In genomic region chr11:118325283-118325682, GRCh38 we compare ENCODE assay signal across 28 cellular contexts. TPM values are rescaled to one million over a fixed set of nuclear protein-coding genes. Genes with fewer than 3 reads are reported as not detected.
A peak's percentile ranks its signal among the peaks of the same experiment; 100 is the strongest.
DNase-seq lines count a peak whose midpoint lies in the region; ATAC-seq and TF ChIP-seq lines count a peak whose summit lies in the region.
"Had no signal": no experiment of that assay in that cellular context is flagged by ENCODE, and none has a peak within 500 bp of the region (broad histone marks: within the 10 kb centered on the region; RNA-seq: fewer than 3 reads in every experiment).

No MANE protein-coding gene starts in this region.

- CTCF ChIA-PET in CD8-positive, alpha-beta T cell (lab: Charles Lee): interaction anchor here (0.7 kb wide), 1 partner anchor 120 kb away, joined by 3 read pairs; no protein-coding TSS in a partner anchor
- CTCF ChIA-PET in naive thymus-derived CD4-positive, alpha-beta T cell (lab: Charles Lee): interaction anchor here (0.6 kb wide), 1 partner anchor 13 kb away, joined by 5 read pairs; no protein-coding TSS in a partner anchor

- H3K27me3 Mint-ChIP-seq in activated naive CD8-positive, alpha-beta T cell: no peaks in the 10 kb centered on the region
- H3K27me3 Mint-ChIP-seq in activated naive CD8-positive, alpha-beta T cell treated with anti-CD3 and anti-CD28 coated beads, Interleukin-2, amount 50 U/mL, for 24 hours: no peaks in the 10 kb centered on the region
- H3K27me3 Mint-ChIP-seq in CD8-positive, alpha-beta T cell (ENCODE audit: low read depth): no peaks in the 10 kb centered on the region
- H3K27me3 Mint-ChIP-seq in naive thymus-derived CD4-positive, alpha-beta T cell: no peaks in the 10 kb centered on the region
- H3K27me3 Mint-ChIP-seq: CD4-positive, alpha-beta T cell; CD8-positive, alpha-beta memory T cell had no signal

- no peaks in the 10 kb centered on the region for H3K9me3 Mint-ChIP-seq in activated naive CD8-positive, alpha-beta T cell (ENCODE audit: low read depth)
- no peaks in the 10 kb centered on the region for H3K9me3 Mint-ChIP-seq in activated naive CD8-positive, alpha-beta T cell treated with anti-CD3 and anti-CD28 coated beads, Interleukin-2, amount 50 U/mL, for 24 hours
- no peaks in the 10 kb centered on the region for H3K9me3 Mint-ChIP-seq in CD8-positive, alpha-beta T cell
- H3K9me3 Mint-ChIP-seq in naive thymus-derived CD4-positive, alpha-beta T cell: peaks cover 0 to 6% (median 0%) of the 10 kb centered on the region in 11 donors
- H3K9me3 Mint-ChIP-seq: CD4-positive, alpha-beta T cell; CD8-positive, alpha-beta memory T cell had no signal

- no peaks in the 10 kb centered on the region for H3K36me3 ChIP-seq in CD8-positive, alpha-beta T cell (ENCODE audit: insufficient read depth, low read length)
- H3K36me3 ChIP-seq in naive thymus-derived CD4-positive, alpha-beta T cell (ENCODE audit: control insufficient read depth in 2 of 3, insufficient read depth in 3 of 3, low read length in 3 of 3): no peaks in the 10 kb centered on the region
- H3K36me3 ChIP-seq: BE2C, BLaER1 had no signal

- intact Hi-C loops in CD8-positive, alpha-beta T cell (cut with DNase I, micrococcal nuclease): no loop called here
- intact Hi-C loops in naive thymus-derived CD4-positive, alpha-beta T cell (cut with micrococcal nuclease): no loop called here

- H3K36me3 Mint-ChIP-seq in activated naive CD8-positive, alpha-beta T cell: peaks cover 21% of the 10 kb centered on the region
- peaks cover 6% of the 10 kb centered on the region for H3K36me3 Mint-ChIP-seq in activated naive CD8-positive, alpha-beta T cell treated with anti-CD3 and anti-CD28 coated beads, Interleukin-2, amount 50 U/mL, for 24 hours (ENCODE audit: low read depth)
- peaks cover 38% of the 10 kb centered on the region for H3K36me3 Mint-ChIP-seq in CD8-positive, alpha-beta T cell
- peaks cover 3 to 49% (median 46%) of the 10 kb centered on the region in 5 donors for H3K36me3 Mint-ChIP-seq in naive thymus-derived CD4-positive, alpha-beta T cell
- H3K36me3 Mint-ChIP-seq: CD14-positive monocyte had no signal

- no peak for ATAC-seq in activated naive CD8-positive, alpha-beta T cell treated with anti-CD3 and anti-CD28 coated beads, Interleukin-2, amount 50 U/mL, for 24 hours
- ATAC-seq in CD8-positive, alpha-beta T cell: no peak
- ATAC-seq in naive thymus-derived CD4-positive, alpha-beta T cell: no peak
- ATAC-seq in activated CD4-positive, CD25-positive, alpha-beta regulatory T cell treated with anti-CD3 and anti-CD28 coated beads, Interleukin-2, amount 50 U/mL, for 24 hours: no peak
- ATAC-seq: GM12878 had no signal

- H3K4me3 Mint-ChIP-seq in activated naive CD8-positive, alpha-beta T cell: no peak overlapping the region
- no peak overlapping the region for H3K4me3 Mint-ChIP-seq in activated naive CD8-positive, alpha-beta T cell treated with anti-CD3 and anti-CD28 coated beads, Interleukin-2, amount 50 U/mL, for 24 hours
- no peak overlapping the region for H3K4me3 Mint-ChIP-seq in CD8-positive, alpha-beta T cell
- H3K4me3 Mint-ChIP-seq in naive thymus-derived CD4-positive, alpha-beta T cell: peak overlapping the region in 1 of 10 donors; percentile 3
- H3K4me3 Mint-ChIP-seq: CD14-positive monocyte; CD4-positive, alpha-beta T cell; CD8-positive, alpha-beta memory T cell had no signal

- POLR2A ChIA-PET in CD8-positive, alpha-beta T cell (lab: Charles Lee): interaction anchor here (0.6 to 0.9 kb wide), 2 partner anchors 10 to 23 kb away, joined by 3 to 4 read pairs; no protein-coding TSS in a partner anchor
- POLR2A ChIA-PET in naive thymus-derived CD4-positive, alpha-beta T cell (lab: Charles Lee): no interaction called here

- peaks cover 17% of the 10 kb centered on the region for H3K4me1 ChIP-seq in CD8-positive, alpha-beta T cell (ENCODE audit: insufficient read depth, low read length)
- H3K4me1 ChIP-seq in naive thymus-derived CD4-positive, alpha-beta T cell (ENCODE audit: control insufficient read depth in 2 of 2, insufficient read depth in 2 of 2, low read length in 2 of 2): peaks cover 0 to 27% of the 10 kb centered on the region in 2 donors
- H3K4me1 ChIP-seq: BE2C had no signal

- H3K9me3 ChIP-seq in CD8-positive, alpha-beta T cell (ENCODE audit: low read length): no peaks in the 10 kb centered on the region
- H3K9me3 ChIP-seq in naive thymus-derived CD4-positive, alpha-beta T cell (ENCODE audit: control insufficient read depth in 2 of 3, low read length in 3 of 3): no peaks in the 10 kb centered on the region
- H3K9me3 ChIP-seq: BE2C, BLaER1 had no signal

- no peak for TF ChIP-seq CTCF in CD8-positive, alpha-beta T cell (IDR thresholded peaks at IDR 0.05)

- H3K27ac ChIP-seq in CD8-positive, alpha-beta T cell (ENCODE audit: low read depth, low read length): no peak overlapping the region
- no peak overlapping the region for H3K27ac ChIP-seq in naive thymus-derived CD4-positive, alpha-beta T cell (ENCODE audit: low read depth, low read length)
- H3K27ac ChIP-seq: BLaER1 had no signal

- no peak for DNase-seq in activated naive CD8-positive, alpha-beta T cell treated with anti-CD3 and anti-CD28 coated beads, Interleukin-2, amount 50 U/mL, for 24 hours
- DNase-seq in CD8-positive, alpha-beta T cell: no peak
- DNase-seq in naive thymus-derived CD4-positive, alpha-beta T cell: no peak
- no peak for DNase-seq in stimulated activated CD4-positive, alpha-beta T cell treated with anti-CD3 and anti-CD28 coated beads, Interleukin-2, amount 100 ng/mL, for 24 hours
- no peak for DNase-seq in cortex of kidney (lab: John Stamatoyannopoulos, UW)
- DNase-seq: 8988T; ACHN; BE2C; C1 segment of cervical spinal cord; CD4-positive, alpha-beta T cell; CD8-positive, alpha-beta memory T cell; COR-L47; DMS 273 treated with DMSO at 0.1 percent for 48 hours; DMS153; DMS53; DMS79; DND-41; EL; GDM1 had no signal

- peaks cover 48% of the 10 kb centered on the region for H3K4me1 Mint-ChIP-seq in activated naive CD8-positive, alpha-beta T cell (ENCODE audit: low read depth)
- H3K4me1 Mint-ChIP-seq in activated naive CD8-positive, alpha-beta T cell treated with anti-CD3 and anti-CD28 coated beads, Interleukin-2, amount 50 U/mL, for 24 hours: peaks cover 23% of the 10 kb centered on the region
- H3K4me1 Mint-ChIP-seq in CD8-positive, alpha-beta T cell (ENCODE audit: low read depth): peaks cover 55% of the 10 kb centered on the region
- H3K4me1 Mint-ChIP-seq in naive thymus-derived CD4-positive, alpha-beta T cell: peaks cover 11 to 73% (median 63%) of the 10 kb centered on the region in 7 donors

- H3K27ac Mint-ChIP-seq in activated naive CD8-positive, alpha-beta T cell: peak overlapping the region; percentile 73
- no peak overlapping the region for H3K27ac Mint-ChIP-seq in activated naive CD8-positive, alpha-beta T cell treated with anti-CD3 and anti-CD28 coated beads, Interleukin-2, amount 50 U/mL, for 24 hours
- peak overlapping the region; percentile 29 for H3K27ac Mint-ChIP-seq in CD8-positive, alpha-beta T cell
- peak overlapping the region in 6 of 9 donors; percentile 2 to 87 (median 14) for H3K27ac Mint-ChIP-seq in naive thymus-derived CD4-positive, alpha-beta T cell
- H3K27ac Mint-ChIP-seq: CD14-positive monocyte; CD4-positive, alpha-beta T cell; CD8-positive, alpha-beta memory T cell had no signal

- H3K4me3 ChIP-seq in CD8-positive, alpha-beta T cell (ENCODE audit: low read depth, low read length): no peak overlapping the region
- no peak overlapping the region for H3K4me3 ChIP-seq in naive thymus-derived CD4-positive, alpha-beta T cell (ENCODE audit: low read length)
- H3K4me3 ChIP-seq: BLaER1, GM12878 had no signal

- H3K27me3 ChIP-seq in CD8-positive, alpha-beta T cell (ENCODE audit: insufficient read depth, low read length): no peaks in the 10 kb centered on the region
- H3K27me3 ChIP-seq in naive thymus-derived CD4-positive, alpha-beta T cell (ENCODE audit: control insufficient read depth in 2 of 2, insufficient read depth in 2 of 2, low read length in 2 of 2): no peaks in the 10 kb centered on the region
- H3K27me3 ChIP-seq: BLaER1 had no signal

RNA-seq across cellular contexts. Expression of gene CD3D, which starts 17.2 kb away (rescaled TPM):
- 100 to 1,000 TPM; 244 to 265 TPM for total RNA-seq in CD8-positive, alpha-beta T cell
- 100 to 1,000 TPM; 232 to 597 (median 352) TPM for total RNA-seq in naive thymus-derived CD4-positive, alpha-beta T cell
- 1,000 to 10,000 TPM in 1 of 2 donors, 100 to 1,000 TPM in 1; 947 to 1,287 TPM for polyA plus RNA-seq in naive thymus-derived CD4-positive, alpha-beta T cell
- total RNA-seq: A673, G401 had no signal
- polyA plus RNA-seq: AG04450 had no signal

RNA-seq across cellular contexts. Expression of gene CD3G, which starts 18.9 kb away (rescaled TPM):
- total RNA-seq in CD8-positive, alpha-beta T cell: 10 to 100 TPM; 88.8 to 98.6 TPM
- 100 to 1,000 TPM; 122 to 220 (median 192) TPM for total RNA-seq in naive thymus-derived CD4-positive, alpha-beta T cell
- polyA plus RNA-seq in naive thymus-derived CD4-positive, alpha-beta T cell: 100 to 1,000 TPM; 333 to 459 TPM
- total RNA-seq: A673, Daoy, G401 had no signal
- polyA plus RNA-seq: AG04450 had no signal

RNA-seq across cellular contexts. Expression of gene CD3E, which starts 20.8 kb away (rescaled TPM):
- total RNA-seq in CD8-positive, alpha-beta T cell: 100 to 1,000 TPM; 413 to 436 TPM
- 100 to 1,000 TPM; 392 to 706 (median 670) TPM for total RNA-seq in naive thymus-derived CD4-positive, alpha-beta T cell
- 1,000 to 10,000 TPM in 1 of 2 donors, 100 to 1,000 TPM in 1; 987 to 1,286 TPM for polyA plus RNA-seq in naive thymus-derived CD4-positive, alpha-beta T cell
- total RNA-seq: A673, Daoy, G401 had no signal
- polyA plus RNA-seq: AG04450 had no signal

RNA-seq across cellular contexts. Expression of gene UBE4A, which starts 34.1 kb away (rescaled TPM):
- 10 to 100 TPM; 53.7 to 57.5 TPM for total RNA-seq in CD8-positive, alpha-beta T cell
- total RNA-seq in naive thymus-derived CD4-positive, alpha-beta T cell: 10 to 100 TPM; 38.4 to 54.5 (median 46.9) TPM
- 10 to 100 TPM; 20.3 to 31.7 TPM for polyA plus RNA-seq in naive thymus-derived CD4-positive, alpha-beta T cell
